In genomic region chr11:86174101-86175046, GRCh38 we compare ENCODE assay signal across 10 cellular contexts.
DNase-seq lines count a peak whose midpoint lies in the region; ATAC-seq and TF ChIP-seq lines count a peak whose summit lies in the region.
"Had no signal": no experiment of that assay in that cellular context is flagged by ENCODE, and none has a peak within 500 bp of the region (broad histone marks: within the 10 kb centered on the region; RNA-seq: fewer than 3 reads in every experiment).

No MANE protein-coding gene starts in this region.

- TF ChIP-seq POLR2A in body of pancreas (IDR thresholded peaks at IDR 0.05) = peak in 1 of 3 donors; percentile 15

- H3K4me1 ChIP-seq in body of pancreas = peaks cover 10% of the 10 kb centered on the region
- H3K4me1 ChIP-seq in stomach smooth muscle (ENCODE audit: control insufficient read depth, insufficient read depth, low read length) = peaks cover 20% of the 10 kb centered on the region

- peak overlapping the region; percentile 18 to 42 for H3K9ac ChIP-seq in stomach smooth muscle (ENCODE audit: low read length in 2 of 2)

- intact Hi-C loops in body of pancreas (cut with DNase I) = no loop called here

- DNase-seq in HS-27A (ENCODE audit: low read depth) (peak; percentile 97), body of pancreas (peak; percentile 30 to 68 (median 56)), iris pigment epithelial cell (ENCODE audit: low read depth) (peak; percentile 98), NCI-H2081 treated with DMSO at 0.1 percent for 48 hours (lab: John Stamatoyannopoulos, UW) (no peak), NCI-H748 treated with DMSO at 0.1 percent for 48 hours (lab: John Stamatoyannopoulos, UW) (no peak), DMS114 treated with DMSO at 0.1 percent for 48 hours (lab: John Stamatoyannopoulos, UW; ENCODE audit: unreplicated experiment) (no peak)
- DNase-seq: activated naive CD8-positive, alpha-beta T cell treated with anti-CD3 and anti-CD28 coated beads, Interleukin-2, amount 10 ng/mL, durations not matched to agents 7 days and 5 days; stimulated activated CD4-positive, alpha-beta T cell treated with anti-CD3 and anti-CD28 coated beads, Interleukin-1b, Interleukin-23, amount 100 ng/mL, for 48 hours had no signal

- no peak for TF ChIP-seq CTCF in body of pancreas (IDR thresholded peaks at IDR 0.05)

- peak overlapping the region in 2 of 4 donors; percentile 23 to 39 for H3K27ac ChIP-seq in body of pancreas
- H3K27ac ChIP-seq in stomach smooth muscle (ENCODE audit: low read length) = peak overlapping the region; percentile 76

- no peaks in the 10 kb centered on the region for H3K36me3 ChIP-seq in body of pancreas (replicated peaks in 1 of 2; ENCODE audit: insufficient read depth in 1 of 2, low read depth in 2 of 2)
- no peaks in the 10 kb centered on the region for H3K36me3 ChIP-seq in stomach smooth muscle (ENCODE audit: control insufficient read depth in 2 of 2, insufficient read depth in 2 of 2, low read length in 2 of 2)

- H3K27me3 ChIP-seq in body of pancreas = no peaks in the 10 kb centered on the region
- no peaks in the 10 kb centered on the region for H3K27me3 ChIP-seq in stomach smooth muscle (ENCODE audit: control insufficient read depth in 1 of 2, insufficient read depth in 2 of 2, low read length in 2 of 2)

- ATAC-seq in body of pancreas (peak; percentile 81), GM21381 (IDR thresholded peaks at IDR 0.05; ENCODE audit: unreplicated experiment) (no peak)

- 53 to 55% methylated on average over 8 of the region's 8 CpGs for WGBS in body of pancreas, 2 donors

- no peak overlapping the region for H3K4me3 ChIP-seq in body of pancreas
- H3K4me3 ChIP-seq in stomach smooth muscle (ENCODE audit: low read length in 2 of 2) = peak overlapping the region in 1 of 2 donors; percentile 18

- H3K9me3 ChIP-seq in body of pancreas = no peaks in the 10 kb centered on the region
- H3K9me3 ChIP-seq in stomach smooth muscle (ENCODE audit: control insufficient read depth in 2 of 2, low read length in 2 of 2) = no peaks in the 10 kb centered on the region

Comparison
In these comparisons a context has a peak if more than half of its experiments do, and no peak if none do; other contexts are left out.
1. DNase-seq: peak in HS-27A (single experiment), body of pancreas (4 of 4) and iris pigment epithelial cell (single experiment); none in NCI-H2081 treated with DMSO at 0.1 percent for 48 hours (single experiment), NCI-H748 treated with DMSO at 0.1 percent for 48 hours (single experiment) and DMS114 treated with DMSO at 0.1 percent for 48 hours (single experiment).